In genomic region chr15:70604671-70605070, GRCh38 we compare ENCODE assay signal across 11 cellular contexts.
DNase-seq lines count a peak whose midpoint lies in the region; ATAC-seq and TF ChIP-seq lines count a peak whose summit lies in the region.
"Had no signal": no experiment of that assay in that cellular context is flagged by ENCODE, and none has a peak within 500 bp of the region (broad histone marks: within the 10 kb centered on the region; RNA-seq: fewer than 3 reads in every experiment).

No MANE protein-coding gene starts in this region.

- no peak for TF ChIP-seq POLR2A in vagina (IDR thresholded peaks at IDR 0.05)
- TF ChIP-seq POLR2A in body of pancreas (IDR thresholded peaks at IDR 0.05): no peak

- H3K23ac ChIP-seq in mesendoderm (ENCODE audit: low read length): no peak overlapping the region

- no peak overlapping the region for H2BK15ac ChIP-seq in mesendoderm (replicated peaks; ENCODE audit: low read depth)

- no peak overlapping the region for H2AK5ac ChIP-seq in mesendoderm (ENCODE audit: low read length)

- H3K18ac ChIP-seq in mesendoderm (ENCODE audit: low read length): no peak overlapping the region

- WGBS in right cardiac atrium: 41% methylated on average over 15 of the region's 15 CpGs
- WGBS in mesendoderm (ENCODE audit: extremely low coverage, insufficient coverage, low lambda C conversion rate): no CpG with 5 or more reads among the region's 15 CpGs
- 77 to 84% methylated on average over 11 to 15 of the region's 15 CpGs for WGBS in body of pancreas, 2 donors

- no peak overlapping the region for H4K5ac ChIP-seq in mesendoderm (ENCODE audit: low read length)

- no peak overlapping the region for H3K4ac ChIP-seq in mesendoderm (ENCODE audit: low read depth, low read length)

- H3K4me3 ChIP-seq in right cardiac atrium (ENCODE audit: low read length) (no peak overlapping the region), right atrium auricular region (no peak overlapping the region), mesendoderm (ENCODE audit: low read length) (no peak overlapping the region), vagina (no peak overlapping the region), body of pancreas (no peak overlapping the region)
- H3K4me3 ChIP-seq: HAP-1 had no signal

- H2BK120ac ChIP-seq in mesendoderm (ENCODE audit: low read depth, low read length): no peak overlapping the region

- peak; percentile 29 to 41 for ATAC-seq in right cardiac atrium
- no peak for ATAC-seq in body of pancreas

- H3K27me3 ChIP-seq in right cardiac atrium (ENCODE audit: control insufficient read depth, insufficient read depth): no peaks in the 10 kb centered on the region
- no peaks in the 10 kb centered on the region for H3K27me3 ChIP-seq in right atrium auricular region
- no peaks in the 10 kb centered on the region for H3K27me3 ChIP-seq in mesendoderm (ENCODE audit: insufficient read depth, low read length, poor library complexity)
- no peaks in the 10 kb centered on the region for H3K27me3 ChIP-seq in vagina
- no peaks in the 10 kb centered on the region for H3K27me3 ChIP-seq in body of pancreas

- H3K27ac ChIP-seq in right cardiac atrium (ENCODE audit: low read length) (no peak overlapping the region), right atrium auricular region (no peak overlapping the region), cingulate gyrus (ENCODE audit: low read depth, low read length) (peak overlapping the region; percentile 2), mesendoderm (ENCODE audit: low read depth, low read length) (no peak overlapping the region), vagina (peak overlapping the region; percentile 63), body of pancreas (no peak overlapping the region)

- TF ChIP-seq CTCF in right atrium auricular region (IDR thresholded peaks at IDR 0.05) (no peak), vagina (IDR thresholded peaks at IDR 0.05) (no peak), body of pancreas (IDR thresholded peaks at IDR 0.05) (no peak)

- no peaks in the 10 kb centered on the region for H3K79me2 ChIP-seq in mesendoderm (ENCODE audit: control insufficient read depth, insufficient read depth, low read length)

- DNase-seq in right cardiac atrium: peak in 2 of 3 donors; percentile 56 to 62
- DNase-seq in right atrium auricular region (ENCODE audit: low spot score): no peak
- peak; percentile 53 for DNase-seq in mesendoderm
- peak in 1 of 2 donors; percentile 55 for DNase-seq in vagina (ENCODE audit: extremely low spot score in 2 of 2)
- no peak for DNase-seq in SIG-M5 (lab: John Stamatoyannopoulos, UW)
- DNase-seq in body of pancreas: no peak
- no peak for DNase-seq in NCI-H1436 treated with DMSO at 0.1 percent for 48 hours (lab: John Stamatoyannopoulos, UW)
- DNase-seq: activated T-cell treated with anti-CD3 and anti-CD28 coated beads for 4 hours, NCI-H1417 treated with DMSO at 0.1 percent for 48 hours had no signal

- no peak overlapping the region for H3K9ac ChIP-seq in mesendoderm (ENCODE audit: low read length)

- H3K4me1 ChIP-seq in right cardiac atrium (ENCODE audit: control insufficient read depth, insufficient read depth, low read length) (peaks cover 11% of the 10 kb centered on the region), right atrium auricular region (peaks cover 0 to 18% of the 10 kb centered on the region in 2 donors), mesendoderm (ENCODE audit: control insufficient read depth, low read depth, low read length) (no peaks in the 10 kb centered on the region), vagina (peaks cover 54% of the 10 kb centered on the region), body of pancreas (peaks cover 11% of the 10 kb centered on the region)

- H3K36me3 ChIP-seq in right atrium auricular region (no peaks in the 10 kb centered on the region), mesendoderm (ENCODE audit: control insufficient read depth, insufficient read depth, low read length) (no peaks in the 10 kb centered on the region), vagina (no peaks in the 10 kb centered on the region), body of pancreas (replicated peaks in 1 of 2; ENCODE audit: insufficient read depth in 1 of 2, low read depth in 2 of 2) (no peaks in the 10 kb centered on the region)
- H3K36me3 ChIP-seq: HAP-1 had no signal

- H2BK5ac ChIP-seq in mesendoderm (ENCODE audit: low read length): no peak overlapping the region

- peak overlapping the region; percentile 25 for H3K56ac ChIP-seq in mesendoderm (ENCODE audit: low read length)

- intact Hi-C loops in right cardiac atrium (cut with DNase I) (no loop called here), vagina (cut with DNase I) (no loop called here), body of pancreas (cut with DNase I) (no loop called here)

- no peak overlapping the region for H4K8ac ChIP-seq in mesendoderm (ENCODE audit: low read depth, low read length)

- H3K9me3 ChIP-seq in right cardiac atrium (ENCODE audit: control insufficient read depth, low read length) (no peaks in the 10 kb centered on the region), right atrium auricular region (no peaks in the 10 kb centered on the region), vagina (peaks cover 5% of the 10 kb centered on the region), body of pancreas (no peaks in the 10 kb centered on the region)

- no peak overlapping the region for H3K4me2 ChIP-seq in mesendoderm (ENCODE audit: low read length)

- no peaks in the 10 kb centered on the region for H3K79me1 ChIP-seq in mesendoderm (ENCODE audit: low read length)

Comparison
In these comparisons a context has a peak if more than half of its experiments do, and no peak if none do; other contexts are left out.
1. DNase-seq: peak in right cardiac atrium (2 of 3) and mesendoderm (single experiment); none in right atrium auricular region (single experiment), SIG-M5 (single experiment), body of pancreas (0 of 4) and NCI-H1436 treated with DMSO at 0.1 percent for 48 hours (single experiment).
2. H3K27ac ChIP-seq: peak in cingulate gyrus (single experiment) and vagina (single experiment); none in right cardiac atrium (single experiment), right atrium auricular region (0 of 2), mesendoderm (single experiment) and body of pancreas (0 of 4).